14 cellular contexts compared by ENCODE assay signal in genomic region chr4:168475745-168476144, GRCh38. TPM values are rescaled to one million over a fixed set of nuclear protein-coding genes. Genes with fewer than 3 reads are reported as not detected.
A peak's percentile ranks its signal among the peaks of the same experiment; 100 is the strongest.
DNase-seq lines count a peak whose midpoint lies in the region; TF ChIP-seq lines count a peak whose summit lies in the region.
"Had no signal": no experiment of that assay in that cellular context is flagged by ENCODE, and none has a peak within 500 bp of the region (broad histone marks: within the 10 kb centered on the region; RNA-seq: fewer than 3 reads in every experiment).

No MANE protein-coding gene starts in this region.

- H3K23ac ChIP-seq in H9 (ENCODE audit: insufficient read length, low read depth, low read length), result no peak overlapping the region
- H3K23ac ChIP-seq in mesendoderm (ENCODE audit: low read length), result no peak overlapping the region

- peaks cover 9% of the 10 kb centered on the region for H3K27me3 Mint-ChIP-seq in H9 (ENCODE audit: low read depth)
- no peaks in the 10 kb centered on the region for H3K27me3 Mint-ChIP-seq in activated naive CD4-positive, alpha-beta T cell treated with anti-CD3 and anti-CD28 coated beads, Interleukin-2, amount 50 U/mL, for 24 hours
- H3K27me3 Mint-ChIP-seq: IgD-negative memory B cell had no signal

- H2BK5ac ChIP-seq in H9 (ENCODE audit: insufficient read length, low read length) (no peak overlapping the region), mesendoderm (ENCODE audit: low read length) (no peak overlapping the region)

- H3K4me1 ChIP-seq in H9 (ENCODE audit: insufficient read depth, low read length), result no peaks in the 10 kb centered on the region
- H3K4me1 ChIP-seq in mesendoderm (ENCODE audit: control insufficient read depth, low read depth, low read length), result no peaks in the 10 kb centered on the region
- H3K4me1 ChIP-seq: tibial artery had no signal

- H3K36me3 ChIP-seq in mesendoderm (ENCODE audit: control insufficient read depth, insufficient read depth, low read length), result no peaks in the 10 kb centered on the region
- H3K36me3 ChIP-seq: pancreas had no signal

- H2BK15ac ChIP-seq in H9 (ENCODE audit: low read depth, low read length) (no peak overlapping the region), mesendoderm (replicated peaks; ENCODE audit: low read depth) (no peak overlapping the region)

- H4K5ac ChIP-seq in H9 (ENCODE audit: insufficient read length, low read depth, low read length) (no peak overlapping the region), mesendoderm (ENCODE audit: low read length) (no peak overlapping the region)

- H3K79me1 ChIP-seq in H9 (ENCODE audit: insufficient read depth, low read depth, low read length, poor library complexity, severe bottlenecking) (no peaks in the 10 kb centered on the region), mesendoderm (ENCODE audit: low read length) (no peaks in the 10 kb centered on the region)

- no peak overlapping the region for H2AFZ ChIP-seq in H9 (ENCODE audit: low read length)

- peaks cover 24 to 26% of the 10 kb centered on the region in 2 experiments for H3K4me1 Mint-ChIP-seq in H9
- peaks cover 72% of the 10 kb centered on the region for H3K4me1 Mint-ChIP-seq in activated naive CD4-positive, alpha-beta T cell treated with anti-CD3 and anti-CD28 coated beads, Interleukin-2, amount 50 U/mL, for 24 hours

- H3K4me2 ChIP-seq in H9 (ENCODE audit: insufficient read depth, insufficient read length, low read length) (no peak overlapping the region), mesendoderm (ENCODE audit: low read length) (no peak overlapping the region)

- H3K14ac ChIP-seq in H9 (ENCODE audit: insufficient read depth, low read length), result no peak overlapping the region

- H3K79me2 ChIP-seq in H9 (ENCODE audit: insufficient read depth, low read length) (no peaks in the 10 kb centered on the region), mesendoderm (ENCODE audit: control insufficient read depth, insufficient read depth, low read length) (no peaks in the 10 kb centered on the region)

- DNase-seq in DMS 273 (lab: John Stamatoyannopoulos, UW; ENCODE audit: unreplicated experiment) (peak; percentile 10), DMS 273 treated with DMSO at 0.1 percent for 48 hours (lab: John Stamatoyannopoulos, UW) (no peak), H9 (peak; percentile 47), mesendoderm (peak; percentile 76), SHP77 treated with DMSO at 0.1 percent for 48 hours (lab: John Stamatoyannopoulos, UW) (no peak), activated gamma-delta T cell treated with Interleukin-2 at 50 U/mL for 16 hours (no peak)
- DNase-seq in central memory CD4-positive, alpha-beta T cell, result no peak
- DNase-seq: DMS79 treated with DMSO at 0.1 percent for 48 hours, NCI-H226, pancreas, tibial artery had no signal

- H4K91ac ChIP-seq in H9 (ENCODE audit: insufficient read length, low read depth, low read length), result no peak overlapping the region

- H4K8ac ChIP-seq in H9 (replicated peaks; ENCODE audit: insufficient read length, low read depth, low read length), result no peak overlapping the region
- no peak overlapping the region for H4K8ac ChIP-seq in mesendoderm (ENCODE audit: low read depth, low read length)

- no peak overlapping the region for H2BK120ac ChIP-seq in H9 (ENCODE audit: low read depth, low read length, poor library complexity, severe bottlenecking)
- H2BK120ac ChIP-seq in mesendoderm (ENCODE audit: low read depth, low read length), result no peak overlapping the region

- TF ChIP-seq CTCF in H9 (conservative IDR thresholded peaks at IDR 0.05), result no peak

- no peak overlapping the region for H2BK20ac ChIP-seq in H9 (ENCODE audit: low read depth, low read length, poor library complexity, severe bottlenecking)

- no peak overlapping the region for H3K27ac Mint-ChIP-seq in H9
- H3K27ac Mint-ChIP-seq in activated naive CD4-positive, alpha-beta T cell treated with anti-CD3 and anti-CD28 coated beads, Interleukin-2, amount 50 U/mL, for 24 hours, result peak overlapping the region; percentile 72

- no peaks in the 10 kb centered on the region for H3K23me2 ChIP-seq in H9 (ENCODE audit: insufficient read length, low read depth, low read length, poor library complexity, severe bottlenecking)

- no peak overlapping the region for H3T11ph ChIP-seq in H9 (ENCODE audit: low read length)

- H3K9me3 Mint-ChIP-seq in H9, result no peaks in the 10 kb centered on the region; a peak in 1 of 5 replicates
- no peaks in the 10 kb centered on the region for H3K9me3 Mint-ChIP-seq in activated naive CD4-positive, alpha-beta T cell treated with anti-CD3 and anti-CD28 coated beads, Interleukin-2, amount 50 U/mL, for 24 hours

- H3K36me3 Mint-ChIP-seq in H9 (ENCODE audit: insufficient read depth in 1 of 3, low read depth in 3 of 3), result no peaks in the 10 kb centered on the region; a peak in 1 of 7 replicates
- peaks cover 15% of the 10 kb centered on the region for H3K36me3 Mint-ChIP-seq in activated naive CD4-positive, alpha-beta T cell treated with anti-CD3 and anti-CD28 coated beads, Interleukin-2, amount 50 U/mL, for 24 hours

- H3K56ac ChIP-seq in H9 (ENCODE audit: insufficient read length, low read depth, low read length) (no peak overlapping the region), mesendoderm (ENCODE audit: low read length) (no peak overlapping the region)

- no peak overlapping the region for H2BK12ac ChIP-seq in H9 (ENCODE audit: insufficient read length, low read depth, low read length)

- H3K9ac ChIP-seq in H9 (ENCODE audit: extremely low read depth, insufficient read length, low read length), result no peak overlapping the region
- H3K9ac ChIP-seq in mesendoderm (ENCODE audit: low read length), result no peak overlapping the region

- H3K4ac ChIP-seq in H9 (ENCODE audit: low read depth, low read length) (no peak overlapping the region), mesendoderm (ENCODE audit: low read depth, low read length) (no peak overlapping the region)

- H3K27me3 ChIP-seq in H9 (ENCODE audit: insufficient read depth, low read length), result no peaks in the 10 kb centered on the region; the same call in 1 of the 2 replicates
- H3K27me3 ChIP-seq in mesendoderm (ENCODE audit: insufficient read depth, low read length, poor library complexity), result no peaks in the 10 kb centered on the region
- H3K27me3 ChIP-seq: pancreas, tibial artery had no signal

- no CpG with 5 or more reads among the region's 2 CpGs for WGBS in H9 (ENCODE audit: extremely low coverage, insufficient read length, low lambda C conversion rate)
- no CpG with 5 or more reads among the region's 2 CpGs for WGBS in mesendoderm (ENCODE audit: extremely low coverage, insufficient coverage, low lambda C conversion rate)

- H3K4me3 Mint-ChIP-seq in H9, result no peak overlapping the region
- no peak overlapping the region for H3K4me3 Mint-ChIP-seq in activated naive CD4-positive, alpha-beta T cell treated with anti-CD3 and anti-CD28 coated beads, Interleukin-2, amount 50 U/mL, for 24 hours

- H3K9me3 ChIP-seq in H9 (ENCODE audit: control insufficient read depth, low read depth, low read length), result no peaks in the 10 kb centered on the region
- H3K9me3 ChIP-seq: pancreas, tibial artery had no signal

- no peak overlapping the region for H3K4me3 ChIP-seq in mesendoderm (ENCODE audit: low read length)
- H3K4me3 ChIP-seq: pancreas, tibial artery had no signal

- H3K27ac ChIP-seq in H9 (ENCODE audit: insufficient read length, low read depth, low read length) (no peak overlapping the region), mesendoderm (ENCODE audit: low read depth, low read length) (no peak overlapping the region)
- H3K27ac ChIP-seq: 22Rv1, pancreas, tibial artery had no signal

- no peaks in the 10 kb centered on the region for H4K20me1 ChIP-seq in H9 (ENCODE audit: control insufficient read depth, insufficient read depth, insufficient read length)

- H3K18ac ChIP-seq in H9 (ENCODE audit: insufficient read length, low read depth, low read length) (no peak overlapping the region), mesendoderm (ENCODE audit: low read length) (no peak overlapping the region)

- H2AK5ac ChIP-seq in H9 (ENCODE audit: insufficient read length, low read length) (no peak overlapping the region), mesendoderm (ENCODE audit: low read length) (no peak overlapping the region)

RNA-seq across cellular contexts. Expression of gene DDX60L, which starts 4.5 kb away (rescaled TPM):
- 1.0 and 1.2 TPM in 2 replicates for total RNA-seq in H9 (2021)
- polyA plus RNA-seq in mesendoderm (2013, experiment 1 of 2), result 0.07 TPM
- polyA plus RNA-seq in mesendoderm (2013, experiment 2 of 2), result 0.15 TPM

RNA-seq across cellular contexts. Expression of gene PALLD, which starts 21.1 kb away (rescaled TPM):
- 15.7 and 18.3 TPM in 2 replicates for total RNA-seq in H9 (2021)
- polyA plus RNA-seq in mesendoderm (2013, experiment 1 of 2), result 6.6 TPM
- polyA plus RNA-seq in mesendoderm (2013, experiment 2 of 2), result 6.9 TPM

Comparison
In these comparisons a context has a peak if more than half of its experiments do, and no peak if none do; other contexts are left out.
1. DNase-seq: peak in DMS 273 (single experiment), H9 (single experiment) and mesendoderm (single experiment); none in DMS 273 treated with DMSO at 0.1 percent for 48 hours (single experiment), SHP77 treated with DMSO at 0.1 percent for 48 hours (single experiment), activated gamma-delta T cell treated with Interleukin-2 at 50 U/mL for 16 hours (single experiment) and central memory CD4-positive, alpha-beta T cell (single experiment).